15 cellular contexts compared by ENCODE assay signal in genomic region chr11:16013242-16013641, GRCh38.
DNase-seq lines count a peak whose midpoint lies in the region; ATAC-seq and TF ChIP-seq lines count a peak whose summit lies in the region.
"Had no signal": no experiment of that assay in that cellular context is flagged by ENCODE, and none has a peak within 500 bp of the region (broad histone marks: within the 10 kb centered on the region; RNA-seq: fewer than 3 reads in every experiment).

No MANE protein-coding gene starts in this region.

- H3K9me3 ChIP-seq in gastrocnemius medialis = no peaks in the 10 kb centered on the region
- H3K9me3 ChIP-seq: A549, BLaER1 had no signal

- in situ Hi-C loops in gastrocnemius medialis (cut with MboI; ENCODE audit: low sequenced_read_pairs in 4 of 4) = loop anchor here in 1 of 4 donors (25.0 kb wide), 1 partner anchor 99 kb away; no protein-coding TSS in a partner anchor

- H3K4me1 Mint-ChIP-seq in mesothelial cell of epicardium = peaks cover 59% of the 10 kb centered on the region
- H3K4me1 Mint-ChIP-seq: CD4-positive, alpha-beta memory T cell had no signal

- H3K4me3 ChIP-seq in gastrocnemius medialis = no peak overlapping the region
- H3K4me3 ChIP-seq: A549, BLaER1, GM23248 had no signal

- no peak for TF ChIP-seq POLR2A in gastrocnemius medialis (IDR thresholded peaks at IDR 0.05)

- intact Hi-C loops in gastrocnemius medialis (cut with DNase I; ENCODE audit: low total_unique reads) = loop anchor here (2.0 kb wide), 2 partner anchors 44 to 594 kb away; no protein-coding TSS in a partner anchor

- H3K4me3 Mint-ChIP-seq in mesothelial cell of epicardium = no peak overlapping the region
- H3K4me3 Mint-ChIP-seq: CD14-positive monocyte; CD4-positive, alpha-beta memory T cell had no signal

- peak overlapping the region; percentile 78 to 83 (median 80) for H3K27ac ChIP-seq in gastrocnemius medialis
- H3K27ac ChIP-seq: 22Rv1, A549, BLaER1, GM23248 had no signal

- DNase-seq in EH (ENCODE audit: low read depth) = peak; percentile 10
- DNase-seq in amniotic epithelial cell (ENCODE audit: low read depth) = peak; percentile 41
- DNase-seq in mesothelial cell of epicardium (ENCODE audit: low spot score in 2 of 2, unreplicated experiment in 2 of 2) = no peak
- no peak for DNase-seq in gastrocnemius medialis
- DNase-seq in NCI-H510A treated with DMSO at 0.1 percent for 48 hours (lab: John Stamatoyannopoulos, UW) = no peak
- DNase-seq in SW480 (ENCODE audit: low spot score) = no peak
- DNase-seq in ureter (ENCODE audit: low spot score) = no peak
- DNase-seq: CD4-positive, alpha-beta memory T cell; DND-41; GM23248; HCEC 1CT had no signal

- H3K36me3 Mint-ChIP-seq in mesothelial cell of epicardium = no peaks in the 10 kb centered on the region
- H3K36me3 Mint-ChIP-seq: CD14-positive monocyte; CD4-positive, alpha-beta memory T cell had no signal

- no peaks in the 10 kb centered on the region for H3K9me3 Mint-ChIP-seq in mesothelial cell of epicardium
- H3K9me3 Mint-ChIP-seq: CD14-positive monocyte had no signal

- TF ChIP-seq CTCF in mesothelial cell of epicardium (IDR thresholded peaks at IDR 0.05; ENCODE audit: unreplicated experiment) (no peak), gastrocnemius medialis (IDR thresholded peaks at IDR 0.05 in 4 of 5, conservative IDR thresholded peaks at IDR 0.05 in 1 of 5) (no peak)

- peak overlapping the region; percentile 44 for H3K27ac Mint-ChIP-seq in mesothelial cell of epicardium
- H3K27ac Mint-ChIP-seq: CD14-positive monocyte; CD4-positive, alpha-beta memory T cell had no signal

- no peaks in the 10 kb centered on the region for H3K36me3 ChIP-seq in gastrocnemius medialis
- H3K36me3 ChIP-seq: BLaER1 had no signal

- no peaks in the 10 kb centered on the region for H3K27me3 Mint-ChIP-seq in mesothelial cell of epicardium (ENCODE audit: low read depth)
- H3K27me3 Mint-ChIP-seq: CD4-positive, alpha-beta memory T cell had no signal

- no peak for ATAC-seq in gastrocnemius medialis
- ATAC-seq: A549 had no signal

- no peaks in the 10 kb centered on the region for H3K27me3 ChIP-seq in gastrocnemius medialis
- H3K27me3 ChIP-seq: BLaER1 had no signal

- peaks cover 54 to 57% of the 10 kb centered on the region in 2 donors for H3K4me1 ChIP-seq in gastrocnemius medialis
- H3K4me1 ChIP-seq: A549 had no signal

Comparison
In these comparisons a context has a peak if more than half of its experiments do, and no peak if none do; other contexts are left out.
1. DNase-seq: peak in EH (single experiment) and amniotic epithelial cell (single experiment); none in mesothelial cell of epicardium (0 of 2), gastrocnemius medialis (0 of 2), NCI-H510A treated with DMSO at 0.1 percent for 48 hours (single experiment), SW480 (single experiment) and ureter (single experiment).